ENCODE assay signal across 11 cellular contexts in genomic region chrX:153164733-153165132, GRCh38. TPM values are rescaled to one million over a fixed set of nuclear protein-coding genes. Genes with fewer than 3 reads are reported as not detected.
"Had no signal": no experiment of that assay in that cellular context is flagged by ENCODE, and none has a peak within 500 bp of the region (broad histone marks: within the 10 kb centered on the region; RNA-seq: fewer than 3 reads in every experiment).

No MANE protein-coding gene starts in this region.

- H3K4me3 ChIP-seq: GM23248, GM23338, HAP-1 had no signal

- H2AFZ ChIP-seq: GM23248, GM23338 had no signal

- H3K27ac ChIP-seq: GM23248 had no signal

- FAIRE-seq: H1, H54 had no signal

- H3K9me3 ChIP-seq: HAP-1 had no signal

- H3K9ac ChIP-seq: GM23248 had no signal

- H3K4me1 ChIP-seq: HAP-1 had no signal

- H3K36me3 ChIP-seq: HAP-1 had no signal

- ATAC-seq: GM23338, HCT116 had no signal

- DNase-seq: GM23248, GOT3, H7, H9, HCEC 1CT, HFFc6 had no signal

- H3K4me2 ChIP-seq: GM23338 had no signal

RNA-seq across cellular contexts. Expression of gene MAGEA1, which starts 14.4 kb away (rescaled TPM):
- total RNA-seq: GM23248, GM23338, H1, H7, H9, HFFc6 had no signal
- polyA plus RNA-seq: GM23248, GM23338, H1 had no signal
